In genomic region chr11:27472398-27473016, GRCh38 we compare ENCODE assay signal across 7 cellular contexts. TPM values are rescaled to one million over a fixed set of nuclear protein-coding genes. Genes with fewer than 3 reads are reported as not detected.
A peak's percentile ranks its signal among the peaks of the same experiment; 100 is the strongest.
DNase-seq lines count a peak whose midpoint lies in the region; ATAC-seq and TF ChIP-seq lines count a peak whose summit lies in the region.

LGR4 (minus strand) TSS chr11:27472790; CDS start chr11:27472302, 488 bp downstream.

- POLR2A ChIA-PET in WTC11 (lab: Charles Lee), result interaction anchor here (0.6 to 1.4 kb wide), 9 partner anchors 8 to 285 kb away, joined by 3 to 5 read pairs (median 4); no protein-coding TSS in a partner anchor

- H3K4me3 ChIP-seq in cardiac fibroblast (replicated peaks in 1 of 2; ENCODE audit: low read depth in 2 of 2, low read length in 2 of 2) (peak within 1 kb of the TSS; percentile 77 to 79), skin epidermis (peak within 1 kb of the TSS; percentile 65 to 91 (median 80))

- H3K36me3 Mint-ChIP-seq in WTC11, result peaks cover 4% of the 10 kb centered on the region; the same call in 1 of the 2 replicates

- CTCF ChIA-PET in WTC11 (lab: Charles Lee), result interaction anchor here (0.9 to 1.5 kb wide), 13 partner anchors 8 to 289 kb away, joined by 3 to 22 read pairs (median 4); no protein-coding TSS in a partner anchor

- peak within 1 kb of the TSS; percentile 99 for H3K27ac Mint-ChIP-seq in WTC11

- DNase-seq in NCI-H2196 (lab: John Stamatoyannopoulos, UW; ENCODE audit: unreplicated experiment) (peak; percentile 93), WTC11 (ENCODE audit: low spot score) (peak; percentile 98), cardiac fibroblast (ENCODE audit: low read depth in 2 of 2) (peak; percentile 92 to 97), iPS-NIHi7 (ENCODE audit: extremely low spot score) (peak; percentile 92)

- H3K4me3 Mint-ChIP-seq in WTC11, result peak within 1 kb of the TSS; percentile 98

- ATAC-seq in GM18520 (IDR thresholded peaks at IDR 0.05; ENCODE audit: unreplicated experiment) (peak; percentile 74), HG03095 (IDR thresholded peaks at IDR 0.05; ENCODE audit: unreplicated experiment) (peak; percentile 77), WTC11 (peak; percentile 97)

- no peaks in the 10 kb centered on the region for H3K27me3 Mint-ChIP-seq in WTC11 (ENCODE audit: low read depth)

- peak within 1 kb of the TSS; percentile 54 to 92 (median 84) for H3K27ac ChIP-seq in skin epidermis

- peaks cover 42% of the 10 kb centered on the region for H3K4me1 Mint-ChIP-seq in WTC11

- TF ChIP-seq CTCF in WTC11 (IDR thresholded peaks at IDR 0.05) (no peak), cardiac fibroblast (IDR thresholded peaks at IDR 0.05; ENCODE audit: low read depth, low read length) (no peak)

- H3K9me3 Mint-ChIP-seq in WTC11, result 0 out of 2 replicates have a peak, but pooled peaks cover 3% of the 10 kb centered on the region

TF ChIP-seq in WTC11, 78 proteins besides CTCF, POLR2A, EP300 and RAD21 (continues in another document):
- no peak for TF ChIP-seq EMX1 (CRISPR knock-in tag; IDR thresholded peaks at IDR 0.05)
- TF ChIP-seq GRHL2 (CRISPR knock-in tag; IDR thresholded peaks at IDR 0.05; ENCODE audit: insufficient replicate concordance, severe bottlenecking), result no peak
- no peak for TF ChIP-seq ZNF425 (CRISPR knock-in tag; conservative IDR thresholded peaks at IDR 0.05)
- no peak for TF ChIP-seq AFF4 (CRISPR knock-in tag; IDR thresholded peaks at IDR 0.05; ENCODE audit: borderline replicate concordance)
- TF ChIP-seq FOXK1 (CRISPR knock-in tag; IDR thresholded peaks at IDR 0.05), result no peak; the same call in 1 of the 2 replicates
- TF ChIP-seq NR3C1 (CRISPR knock-in tag; conservative IDR thresholded peaks at IDR 0.05; ENCODE audit: low read depth), result no peak
- TF ChIP-seq ESRRA (CRISPR knock-in tag; IDR thresholded peaks at IDR 0.05; ENCODE audit: borderline replicate concordance), result no peak
- TF ChIP-seq RORB (CRISPR knock-in tag; IDR thresholded peaks at IDR 0.05), result no peak
- TF ChIP-seq PRDM15 (CRISPR knock-in tag; IDR thresholded peaks at IDR 0.05), result no peak
- no peak for TF ChIP-seq ZNF232 (CRISPR knock-in tag; IDR thresholded peaks at IDR 0.05)
- TF ChIP-seq NFYB (CRISPR knock-in tag; conservative IDR thresholded peaks at IDR 0.05; ENCODE audit: low read depth), result no peak
- TF ChIP-seq KAT7 (CRISPR knock-in tag; IDR thresholded peaks at IDR 0.05; ENCODE audit: borderline replicate concordance), result 0 out of 2 replicates have a peak, but pooled peaks have one; percentile 19
- TF ChIP-seq GABPB1 (CRISPR knock-in tag; IDR thresholded peaks at IDR 0.05), result no peak
- no peak for TF ChIP-seq CDX4 (CRISPR knock-in tag; IDR thresholded peaks at IDR 0.05; ENCODE audit: borderline replicate concordance)
- TF ChIP-seq RELA (CRISPR knock-in tag; IDR thresholded peaks at IDR 0.05; ENCODE audit: borderline replicate concordance), result no peak
- TF ChIP-seq OVOL2 (CRISPR knock-in tag; IDR thresholded peaks at IDR 0.05; ENCODE audit: borderline replicate concordance), result no peak
- TF ChIP-seq AR (CRISPR knock-in tag; IDR thresholded peaks at IDR 0.05), result no peak
- no peak for TF ChIP-seq ZNF396 (CRISPR knock-in tag; IDR thresholded peaks at IDR 0.05; ENCODE audit: borderline replicate concordance)

RNA-seq across cellular contexts. Expression of gene LGR4, which starts in this region (rescaled TPM):
- total RNA-seq in WTC11 (2021), result 47.8 to 53.8 TPM (median 51.1 TPM) in 3 replicates

Comparison
In these comparisons a context has a peak if more than half of its experiments do, and no peak if none do; other contexts are left out.
1. Peak in every context shown above with its lines: DNase-seq, ATAC-seq, H3K4me3 ChIP-seq and H3K27ac ChIP-seq.